ENCODE assay signal across 1 cellular context in genomic region chr11:1776331-1776851, GRCh38.
TF ChIP-seq lines count a peak whose summit lies in the region.

No MANE protein-coding gene starts in this region.

TF ChIP-seq in H1, 55 proteins besides CTCF, POLR2A, EP300 and RAD21:
- TF ChIP-seq SAP30 (IDR thresholded peaks at IDR 0.05; ENCODE audit: insufficient read depth, insufficient replicate concordance, low read length) (no peak), JUN (IDR thresholded peaks at IDR 0.05; ENCODE audit: low read depth, low read length) (no peak), ATF2 (IDR thresholded peaks at IDR 0.05; ENCODE audit: low read length) (no peak), KDM5A (IDR thresholded peaks at IDR 0.05; ENCODE audit: low read length) (no peak), TCF12 (IDR thresholded peaks at IDR 0.05; ENCODE audit: low read depth, low read length) (no peak), ATF3 (IDR thresholded peaks at IDR 0.05; ENCODE audit: insufficient read depth, low read depth, low read length) (no peak), USF2 (IDR thresholded peaks at IDR 0.05; ENCODE audit: low read length) (no peak), RBBP5 (IDR thresholded peaks at IDR 0.05; ENCODE audit: borderline replicate concordance, low read depth, low read length) (no peak), TAF7 (optimal IDR thresholded peaks at IDR 0.05; ENCODE audit: borderline replicate concordance, low read depth, low read length) (no peak), TAF1 (IDR thresholded peaks at IDR 0.05; ENCODE audit: low read depth, low read length) (no peak), RFX5 (IDR thresholded peaks at IDR 0.05; ENCODE audit: borderline replicate concordance, low read depth, low read length) (no peak), TEAD4 (IDR thresholded peaks at IDR 0.05; ENCODE audit: low read depth, low read length) (no peak), CBX5 (IDR thresholded peaks at IDR 0.05; ENCODE audit: low read depth, low read length) (no peak), CBX8 (IDR thresholded peaks at IDR 0.05; ENCODE audit: borderline replicate concordance, low read depth, low read length) (no peak)
